Comparison of ENCODE assay signal across 20 cellular contexts in genomic region chr19:39419003-39419402, GRCh38.
"Had no signal": no experiment of that assay in that cellular context is flagged by ENCODE, and none has a peak within 500 bp of the region (broad histone marks: within the 10 kb centered on the region; RNA-seq: fewer than 3 reads in every experiment).

No MANE protein-coding gene starts in this region.

- DNase-seq: activated CD4-positive, alpha-beta T cell treated with anti-CD3 and anti-CD28 coated beads, Interleukin-2, amount 50 U/mL, for 48 hours; activated CD8-positive, alpha-beta memory T cell treated with anti-CD3 and anti-CD28 coated beads, Interleukin-2, amount 50 U/mL, for 48 hours; activated effector memory CD4-positive, alpha-beta T cell treated with Interleukin-2 at 50 U/mL for 16 hours; activated naive CD4-positive, alpha-beta T cell treated with anti-CD3 and anti-CD28 coated beads for 36 hours; activated naive CD8-positive, alpha-beta T cell treated with anti-CD3 and anti-CD28 coated beads, Interleukin-2, amount 10 ng/mL, durations not matched to agents 7 days and 5 days; activated T-cell treated with anti-CD3 and anti-CD28 coated beads, Interleukin-2, amount 50 U/mL, for 4 hours; amniotic stem cell; cortex of kidney; endodermal cell; heart left ventricle; left ventricle myocardium superior; mammary epithelial cell; stimulated activated CD4-positive, alpha-beta T cell treated with anti-CD3 and anti-CD28 coated beads, Interleukin-1b, Interleukin-23, amount 100 ng/mL, for 48 hours; stimulated activated naive CD8-positive, alpha-beta T cell treated with anti-CD3 and anti-CD28 coated beads, Interleukin-15, amount 100 ng/mL, for 72 hours; tibial artery; WERI-Rb-1 had no signal

- H3K27ac ChIP-seq: epithelial cell of prostate, parathyroid adenoma, tibial artery, WERI-Rb-1 had no signal

- H3K4me3 Mint-ChIP-seq: activated naive CD4-positive, alpha-beta T cell treated with anti-CD3 and anti-CD28 coated beads for 36 hours; activated naive CD8-positive, alpha-beta T cell treated with anti-CD3 and anti-CD28 coated beads, Interleukin-2, amount 10 ng/mL, durations not matched to agents 7 days and 5 days; activated T-cell treated with anti-CD3 and anti-CD28 coated beads, Interleukin-2, amount 50 U/mL, for 4 hours; endodermal cell; stimulated activated naive CD8-positive, alpha-beta T cell treated with anti-CD3 and anti-CD28 coated beads, Interleukin-15, amount 100 ng/mL, for 72 hours had no signal

- H3K9me3 ChIP-seq: heart left ventricle, tibial artery had no signal

- H3K27ac Mint-ChIP-seq: activated naive CD4-positive, alpha-beta T cell treated with anti-CD3 and anti-CD28 coated beads for 36 hours; activated naive CD8-positive, alpha-beta T cell treated with anti-CD3 and anti-CD28 coated beads, Interleukin-2, amount 10 ng/mL, durations not matched to agents 7 days and 5 days; endodermal cell; nephron; stimulated activated naive CD8-positive, alpha-beta T cell treated with anti-CD3 and anti-CD28 coated beads, Interleukin-15, amount 100 ng/mL, for 72 hours had no signal

- H3K4me3 ChIP-seq: heart left ventricle, tibial artery had no signal

- H3K27me3 ChIP-seq: heart left ventricle, tibial artery had no signal

- H3K9me3 Mint-ChIP-seq: activated naive CD4-positive, alpha-beta T cell treated with anti-CD3 and anti-CD28 coated beads for 36 hours; activated naive CD8-positive, alpha-beta T cell treated with anti-CD3 and anti-CD28 coated beads, Interleukin-2, amount 10 ng/mL, durations not matched to agents 7 days and 5 days; activated T-cell treated with anti-CD3 and anti-CD28 coated beads, Interleukin-2, amount 50 U/mL, for 4 hours; endodermal cell; nephron; stimulated activated naive CD8-positive, alpha-beta T cell treated with anti-CD3 and anti-CD28 coated beads, Interleukin-15, amount 100 ng/mL, for 72 hours had no signal

- H3K27me3 Mint-ChIP-seq: activated naive CD8-positive, alpha-beta T cell treated with anti-CD3 and anti-CD28 coated beads, Interleukin-2, amount 10 ng/mL, durations not matched to agents 7 days and 5 days; stimulated activated naive CD8-positive, alpha-beta T cell treated with anti-CD3 and anti-CD28 coated beads, Interleukin-15, amount 100 ng/mL, for 72 hours had no signal

- ATAC-seq: activated T-cell treated with anti-CD3 and anti-CD28 coated beads, Interleukin-2, amount 50 U/mL, for 4 hours; heart left ventricle; left ventricle myocardium superior; right cardiac atrium; stimulated activated naive CD8-positive, alpha-beta T cell treated with anti-CD3 and anti-CD28 coated beads, Interleukin-15, amount 100 ng/mL, for 72 hours had no signal
